ENCODE assay signal across 8 cellular contexts in genomic region chr6:55142610-55143009, GRCh38. TPM values are rescaled to one million over a fixed set of nuclear protein-coding genes. Genes with fewer than 3 reads are reported as not detected.
"Had no signal": no experiment of that assay in that cellular context is flagged by ENCODE, and none has a peak within 500 bp of the region (broad histone marks: within the 10 kb centered on the region; RNA-seq: fewer than 3 reads in every experiment).

No MANE protein-coding gene starts in this region.

- H3K4me3 ChIP-seq: K562 had no signal

- ATAC-seq: HepG2, K562 had no signal

- DNase-seq: IMR-90, KBM-7 had no signal

- FAIRE-seq: HepG2, HTR-8/SVneo, K562 had no signal

- H3K27ac ChIP-seq: HL-60 had no signal

RNA-seq across cellular contexts. Expression of gene HCRTR2, which starts 31.7 kb away (rescaled TPM):
- total RNA-seq: HepG2, HT-29, HT1080, IMR-90, K562 had no signal
